ENCODE assay signal across 9 cellular contexts in genomic region chrX:112941209-112941788, GRCh38.
DNase-seq lines count a peak whose midpoint lies in the region; ATAC-seq and FAIRE-seq lines count a peak whose summit lies in the region.
"Had no signal": no experiment of that assay in that cellular context is flagged by ENCODE, and none has a peak within 500 bp of the region (broad histone marks: within the 10 kb centered on the region; RNA-seq: fewer than 3 reads in every experiment).

No MANE protein-coding gene starts in this region.

- H3K27ac ChIP-seq in small intestine (ENCODE audit: low read depth in 1 of 2, low read length in 1 of 2): no peak overlapping the region

- H3K36me3 ChIP-seq in small intestine (ENCODE audit: control insufficient read depth in 2 of 2, insufficient read depth in 2 of 2, low read length in 2 of 2): no peaks in the 10 kb centered on the region

- WGBS in small intestine, 3 donors: 27 to 33% (median 29%) methylated on average over 6 of the region's 6 CpGs

- no peaks in the 10 kb centered on the region for H3K4me1 ChIP-seq in small intestine (ENCODE audit: control insufficient read depth in 2 of 2, insufficient read depth in 1 of 2, low read depth in 1 of 2, low read length in 1 of 2)

- DNase-seq in DMS79 treated with DMSO at 0.1 percent for 48 hours (lab: John Stamatoyannopoulos, UW) (peak; percentile 30), DMS79 (lab: John Stamatoyannopoulos, UW) (no peak), SK-MEL-5 (ENCODE audit: low read depth, low spot score) (peak; percentile 10), small intestine (peak; percentile 5), occipital lobe (lab: John Stamatoyannopoulos, UW) (no peak)
- DNase-seq in effector CD4-positive, alpha-beta T cell: no peak
- DNase-seq: 8988T had no signal

- in situ Hi-C loops in SK-MEL-5 (cut with HindIII; ENCODE audit: low pct_unique_long_range_greater_than_20kb, low sequenced_read_pairs): no loop called here

- ATAC-seq in HG02973 (IDR thresholded peaks at IDR 0.05; ENCODE audit: unreplicated experiment) (peak; percentile 63), HG02981 (IDR thresholded peaks at IDR 0.05; ENCODE audit: unreplicated experiment) (no peak)

- no peaks in the 10 kb centered on the region for H3K9me3 ChIP-seq in small intestine (ENCODE audit: control insufficient read depth, low read depth)

- H3K27me3 ChIP-seq in small intestine (ENCODE audit: control insufficient read depth in 2 of 2, insufficient read depth in 2 of 2, low read length in 2 of 2): no peaks in the 10 kb centered on the region

- FAIRE-seq in small intestine (lab: Jason Lieb, UNC): no peak

- H3K4me3 ChIP-seq in small intestine (ENCODE audit: low read depth in 1 of 2, low read length in 2 of 2): no peak overlapping the region

Comparison
In these comparisons a context has a peak if more than half of its experiments do, and no peak if none do; other contexts are left out.
1. DNase-seq: peak in DMS79 treated with DMSO at 0.1 percent for 48 hours (single experiment), SK-MEL-5 (single experiment) and small intestine (single experiment); none in DMS79 (single experiment), effector CD4-positive, alpha-beta T cell (single experiment) and occipital lobe (single experiment).